17 cellular contexts compared by ENCODE assay signal in the genomic region with DNA sequence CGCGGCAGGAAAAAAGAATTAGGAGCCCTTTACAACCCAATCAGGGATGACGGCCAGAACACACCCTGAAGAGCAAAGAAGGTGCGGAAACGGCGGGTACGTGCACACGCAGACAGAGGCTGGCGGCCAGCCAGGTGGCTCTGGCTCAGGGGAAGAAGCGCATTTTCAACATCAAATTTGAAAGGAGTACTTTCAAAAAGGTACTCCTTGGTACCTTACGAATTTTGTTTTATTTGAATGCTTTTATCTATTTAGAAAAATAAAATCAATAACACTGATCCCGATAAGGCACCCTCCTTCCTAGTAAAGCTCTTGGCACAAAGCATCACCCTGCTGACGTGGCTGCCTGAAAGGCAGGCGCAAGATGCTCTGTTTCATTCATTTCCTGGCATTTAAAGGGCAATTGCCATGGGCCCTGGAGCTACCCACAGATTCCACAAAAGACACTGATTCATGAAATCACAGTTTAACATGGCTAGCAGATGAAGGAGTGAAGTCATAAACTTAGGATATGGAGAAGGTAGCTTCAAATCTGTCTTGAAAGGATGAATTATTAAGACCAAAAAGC. TPM values are rescaled to one million over a fixed set of nuclear protein-coding genes. Genes with fewer than 3 reads are reported as not detected.
A peak's percentile ranks its signal among the peaks of the same experiment; 100 is the strongest.
DNase-seq lines count a peak whose midpoint lies in the region; ATAC-seq, FAIRE-seq and TF ChIP-seq lines count a peak whose summit lies in the region.
"Had no signal": no experiment of that assay in that cellular context is flagged by ENCODE, and none has a peak within 500 bp of the region (broad histone marks: within the 10 kb centered on the region; RNA-seq: fewer than 3 reads in every experiment).

No MANE protein-coding gene starts in this region.

- no peak overlapping the region; the same call in 1 of the 2 replicates for H2AFZ ChIP-seq in PC-3 (ENCODE audit: low read length)
- no peak overlapping the region for H2AFZ ChIP-seq in H1 (ENCODE audit: low read length)

- peak overlapping the region; percentile 53; the same call in 1 of the 2 replicates for H2BK12ac ChIP-seq in H1 (ENCODE audit: low read depth, low read length)

- TF ChIP-seq EP300 in H1 (IDR thresholded peaks at IDR 0.05; ENCODE audit: borderline replicate concordance in 1 of 2, low read depth in 2 of 2, low read length in 2 of 2): no peak

- H3K23ac ChIP-seq in H1 (ENCODE audit: insufficient read length): no peak overlapping the region

- H3K36me3 ChIP-seq in PC-3 (ENCODE audit: low read depth, low read length) (no peaks in the 10 kb centered on the region), H1 (ENCODE audit: control insufficient read depth in 2 of 4, insufficient read depth in 4 of 4, low read length in 3 of 4) (no peaks in the 10 kb centered on the region)

- no peak overlapping the region for H2BK120ac ChIP-seq in H1 (replicated peaks; ENCODE audit: low read depth, low read length)

- no peaks in the 10 kb centered on the region for H3K9me2 ChIP-seq in PC-3 (replicated peaks; ENCODE audit: low read length)

- ATAC-seq in PC-3 (peak; percentile 11; the same call in 1 of the 2 replicates), GM18519 (IDR thresholded peaks at IDR 0.05; ENCODE audit: low FRiP score, unreplicated experiment) (no peak), GM18517 (IDR thresholded peaks at IDR 0.05; ENCODE audit: unreplicated experiment) (no peak)

- FAIRE-seq in H1 (lab: Jason Lieb, UNC): no peak
- FAIRE-seq: astrocyte had no signal

- no peaks in the 10 kb centered on the region for H3K9me3 ChIP-seq in PC-3 (ENCODE audit: low read length)
- H3K9me3 ChIP-seq in H1 (ENCODE audit: insufficient read depth in 2 of 2, low read depth in 1 of 2, low read length in 1 of 2): no peaks in the 10 kb centered on the region; a peak in 1 of 4 replicates

- H3K27ac ChIP-seq in PC-3 (ENCODE audit: low read length) (no peak overlapping the region), H1 (ENCODE audit: low read depth, low read length) (no peak overlapping the region), skin epidermis (peak overlapping the region in 11 of 21 experiments; percentile 33 to 61 (median 53))
- H3K27ac ChIP-seq: 22Rv1 had no signal

- no peak overlapping the region for H2BK15ac ChIP-seq in H1 (ENCODE audit: low read length)

- TF ChIP-seq POLR2A in H1 (IDR thresholded peaks at IDR 0.05; ENCODE audit: control extremely low read depth in 1 of 2, low read depth in 2 of 2, low read length in 2 of 2): no peak

- DNase-seq in NCI-H1436 (lab: John Stamatoyannopoulos, UW) (peak; percentile 28), NCI-H1436 treated with DMSO at 0.1 percent for 48 hours (lab: John Stamatoyannopoulos, UW) (no peak), PC-3 (peak; percentile 43), H1 (ENCODE audit: low read depth in 1 of 2, low spot score in 2 of 2) (no peak), Ammon's horn (ENCODE audit: low spot score) (no peak)
- DNase-seq: activated CD4-positive, CD25-positive, alpha-beta regulatory T cell treated with anti-CD3 and anti-CD28 coated beads, Interleukin-2, amount 50 U/mL, for 72 hours; DMS79 treated with DMSO at 0.1 percent for 48 hours; hippocampal formation; IMR-90; occipital lobe; stimulated activated CD4-positive, alpha-beta T cell treated with anti-CD3 and anti-CD28 coated beads, Interleukin-4, amount 100 ng/mL, for 24 hours; stimulated activated CD8-positive, alpha-beta memory T cell treated with anti-CD3 and anti-CD28 coated beads, Interleukin-4, amount 100 ng/mL, for 48 hours had no signal

- no peak overlapping the region for H2BK20ac ChIP-seq in H1 (ENCODE audit: low read length)

- no peak overlapping the region for H3K4ac ChIP-seq in H1 (replicated peaks; ENCODE audit: insufficient read length, low read depth, low read length)

- no peak overlapping the region for H2BK5ac ChIP-seq in H1 (ENCODE audit: low read depth, low read length)

- no peak overlapping the region for H4K5ac ChIP-seq in H1 (ENCODE audit: insufficient read length, low read depth, low read length)

- WGBS in H1 (ENCODE audit: extremely low coverage in 1 of 2, insufficient coverage in 1 of 2, insufficient read length in 1 of 2, insufficient replicate concordance in 2 of 2, low coverage in 1 of 2, low lambda C conversion rate in 2 of 2, missing lambda C conversion rate in 1 of 2), 2 experiments: 94% methylated on average over 14 of the region's 14 CpGs; no CpG with 5 or more reads in 1 of the 2 experiments

- H3K18ac ChIP-seq in H1 (ENCODE audit: extremely low read depth, low read length): no peak overlapping the region

- H3K14ac ChIP-seq in H1 (ENCODE audit: insufficient read length): no peak overlapping the region

- H3K4me2 ChIP-seq in PC-3 (ENCODE audit: low read length) (peak overlapping the region; percentile 51), H1 (ENCODE audit: insufficient read depth in 1 of 2, low read depth in 2 of 2, low read length in 2 of 2) (no peak overlapping the region)

- BruUV-seq in PC-3 (replicated peaks; lab: Mats Ljungman, UMichigan): no TSS peak

- no peak for TF ChIP-seq RAD21 in H1 (IDR thresholded peaks at IDR 0.05 in 1 of 2, conservative IDR thresholded peaks at IDR 0.05 in 1 of 2; ENCODE audit: low read depth in 2 of 2, low read length in 2 of 2)

- POLR2A ChIA-PET in PC-3 (lab: Charles Lee; ENCODE audit: unreplicated experiment) (no interaction called here), H1 (lab: Charles Lee; ENCODE audit: partially characterized antibody) (interaction anchor here (0.8 to 1.4 kb wide), 5 partner anchors 10 to 52 kb away, joined by 3 read pairs; no protein-coding TSS in a partner anchor)

- H3K23me2 ChIP-seq in H1 (ENCODE audit: low read depth, low read length): no peaks in the 10 kb centered on the region

- TF ChIP-seq CTCF in PC-3 (conservative IDR thresholded peaks at IDR 0.05; ENCODE audit: low read depth, low read length) (no peak), H1 (IDR thresholded peaks at IDR 0.05; ENCODE audit: control extremely low read depth in 1 of 3, insufficient read depth in 1 of 3, low read depth in 1 of 3, low read length in 3 of 3) (no peak)

- H4K91ac ChIP-seq in H1 (replicated peaks; ENCODE audit: insufficient read length, low read length): no peak overlapping the region

- no peaks in the 10 kb centered on the region for H3K79me1 ChIP-seq in H1 (ENCODE audit: low read depth, low read length)

- no peak overlapping the region for H2AK5ac ChIP-seq in H1 (ENCODE audit: low read depth, low read length)

- H3K79me2 ChIP-seq in PC-3 (ENCODE audit: low read length) (no peaks in the 10 kb centered on the region), H1 (ENCODE audit: control insufficient read depth in 1 of 2, insufficient read depth in 2 of 2, low read length in 2 of 2) (no peaks in the 10 kb centered on the region)

- H3K27me3 ChIP-seq in PC-3 (ENCODE audit: low read length) (no peaks in the 10 kb centered on the region), H1 (replicated peaks in 1 of 4; ENCODE audit: control insufficient read depth in 3 of 4, extremely low read depth in 1 of 4, insufficient read depth in 3 of 4, low read length in 3 of 4) (peaks cover 0 to 2% (median 0%) of the 10 kb centered on the region in 4 experiments; a peak in 2 of 7 replicates)

- no peaks in the 10 kb centered on the region for H3F3A ChIP-seq in PC-3 (ENCODE audit: low read length, unreplicated experiment)

- H3K9ac ChIP-seq in PC-3 (ENCODE audit: low read length): no peak overlapping the region
- no peak overlapping the region for H3K9ac ChIP-seq in H1 (replicated peaks in 1 of 4; ENCODE audit: extremely low read depth in 1 of 4, low read depth in 3 of 4, low read length in 3 of 4)

- 0 out of 2 replicates have a peak overlapping the region, but pooled peaks have one; percentile 19 for H3K4me3 ChIP-seq in PC-3 (ENCODE audit: low read length)
- H3K4me3 ChIP-seq in H1 (ENCODE audit: extremely low read depth in 1 of 4, insufficient read depth in 2 of 4, low read depth in 3 of 4, low read length in 4 of 4): no peak overlapping the region
- H3K4me3 ChIP-seq in skin epidermis: no peak overlapping the region

- intact Hi-C loops in PC-3 (cut with micrococcal nuclease): loop anchor here (5.0 kb wide), 1 partner anchor 60 kb away; the partner anchor contains the start of gene ANKRD39

- CTCF ChIA-PET in PC-3 (lab: Charles Lee): no interaction called here
- CTCF ChIA-PET in H1 (lab: Charles Lee; ENCODE audit: partially characterized antibody): interaction anchor here (1.2 to 4.2 kb wide), 12 partner anchors 8 to 98 kb away, joined by 3 to 21 read pairs (median 6); partner anchors contain the start of gene ANKRD39

- H4K20me1 ChIP-seq in PC-3 (ENCODE audit: low read length): no peaks in the 10 kb centered on the region
- H4K20me1 ChIP-seq in H1 (replicated peaks in 1 of 2; ENCODE audit: control insufficient read depth in 1 of 2, insufficient read depth in 2 of 2, low read length in 2 of 2): no peaks in the 10 kb centered on the region

- H4K8ac ChIP-seq in H1 (ENCODE audit: extremely low read depth, insufficient read depth, low read length): no peak overlapping the region

- H3K4me1 ChIP-seq in PC-3 (ENCODE audit: insufficient read depth, low read length) (peaks cover 20% of the 10 kb centered on the region), H1 (replicated peaks in 1 of 4; ENCODE audit: control insufficient read depth in 3 of 4, insufficient read depth in 4 of 4, low read length in 3 of 4) (peaks cover 0 to 17% (median 13%) of the 10 kb centered on the region in 4 experiments; a peak in 6 of 7 replicates)

- no peak overlapping the region for H3K56ac ChIP-seq in H1 (replicated peaks; ENCODE audit: insufficient read length, low read depth, low read length)

RNA-seq across cellular contexts. Expression of gene SEMA4C, which starts 47.2 kb away (rescaled TPM):
- 20.6 and 29.8 TPM in 2 replicates for total RNA-seq in PC-3 (2014; rRNA removed)
- total RNA-seq in H1 (2021; fragmentation: NEBNext Ultra II Directional; extraction: Animal tissue kit (Norgen Biotek cat#: 25700)): 67.3 and 74.3 TPM in 2 replicates
- polyA plus RNA-seq in H1 (2011; rRNA removed): 47.5 and 71.4 TPM in 2 replicates
- 58.9 TPM for polyA plus RNA-seq in H1 (2011; cell fraction: cytosol; rRNA removed)
- polyA plus RNA-seq in H1 (2011; cell fraction: nucleus; rRNA removed): 141 TPM
- polyA plus RNA-seq in H1 (2012, experiment 1 of 2): 45.7 to 74.3 TPM (median 68.2 TPM) in 4 replicates
- polyA plus RNA-seq in H1 (2012, experiment 2 of 2): 49.5 TPM
- polyA plus RNA-seq in H1 (2013, experiment 1 of 2): 61.0 TPM
- polyA plus RNA-seq in H1 (2013, experiment 2 of 2): 59.0 TPM
- polyA minus RNA-seq in H1 (2011; rRNA and poly(A)+ RNA removed): 86.3 and 87.9 TPM in 2 replicates
- 47.3 TPM for polyA minus RNA-seq in H1 (2011; cell fraction: cytosol; rRNA and poly(A)+ RNA removed)
- polyA minus RNA-seq in H1 (2011; cell fraction: nucleus; rRNA and poly(A)+ RNA removed): 43.7 TPM

RNA-seq across cellular contexts. Expression of gene ANKRD39, which starts 59.3 kb away (rescaled TPM):
- total RNA-seq in PC-3 (2014; rRNA removed): 24.5 and 29.4 TPM in 2 replicates
- 18.5 and 19.7 TPM in 2 replicates for total RNA-seq in H1 (2021; fragmentation: NEBNext Ultra II Directional; extraction: Animal tissue kit (Norgen Biotek cat#: 25700))
- 21.3 and 22.9 TPM in 2 replicates for polyA plus RNA-seq in H1 (2011; rRNA removed)
- 18.1 TPM for polyA plus RNA-seq in H1 (2011; cell fraction: cytosol; rRNA removed)
- 36.1 TPM for polyA plus RNA-seq in H1 (2011; cell fraction: nucleus; rRNA removed)
- polyA plus RNA-seq in H1 (2012, experiment 1 of 2): 15.8 to 18.8 TPM (median 16.9 TPM) in 4 replicates
- 21.7 TPM for polyA plus RNA-seq in H1 (2012, experiment 2 of 2)
- polyA plus RNA-seq in H1 (2013, experiment 1 of 2): 18.2 TPM
- polyA plus RNA-seq in H1 (2013, experiment 2 of 2): 18.1 TPM
- polyA minus RNA-seq in H1 (2011; rRNA and poly(A)+ RNA removed): 6.8 and 7.2 TPM in 2 replicates
- polyA minus RNA-seq in H1 (2011; cell fraction: cytosol; rRNA and poly(A)+ RNA removed): 5.2 TPM
- 10.3 TPM for polyA minus RNA-seq in H1 (2011; cell fraction: nucleus; rRNA and poly(A)+ RNA removed)

Comparison
In these comparisons a context has a peak if more than half of its experiments do, and no peak if none do; other contexts are left out.
1. DNase-seq: peak in NCI-H1436 (single experiment) and PC-3 (single experiment); none in NCI-H1436 treated with DMSO at 0.1 percent for 48 hours (single experiment), H1 (0 of 2) and Ammon's horn (single experiment).
2. H3K27ac ChIP-seq: peak in skin epidermis (11 of 21); none in PC-3 (single experiment) and H1 (single experiment).